1 cellular context compared by ENCODE assay signal in the genomic region with DNA sequence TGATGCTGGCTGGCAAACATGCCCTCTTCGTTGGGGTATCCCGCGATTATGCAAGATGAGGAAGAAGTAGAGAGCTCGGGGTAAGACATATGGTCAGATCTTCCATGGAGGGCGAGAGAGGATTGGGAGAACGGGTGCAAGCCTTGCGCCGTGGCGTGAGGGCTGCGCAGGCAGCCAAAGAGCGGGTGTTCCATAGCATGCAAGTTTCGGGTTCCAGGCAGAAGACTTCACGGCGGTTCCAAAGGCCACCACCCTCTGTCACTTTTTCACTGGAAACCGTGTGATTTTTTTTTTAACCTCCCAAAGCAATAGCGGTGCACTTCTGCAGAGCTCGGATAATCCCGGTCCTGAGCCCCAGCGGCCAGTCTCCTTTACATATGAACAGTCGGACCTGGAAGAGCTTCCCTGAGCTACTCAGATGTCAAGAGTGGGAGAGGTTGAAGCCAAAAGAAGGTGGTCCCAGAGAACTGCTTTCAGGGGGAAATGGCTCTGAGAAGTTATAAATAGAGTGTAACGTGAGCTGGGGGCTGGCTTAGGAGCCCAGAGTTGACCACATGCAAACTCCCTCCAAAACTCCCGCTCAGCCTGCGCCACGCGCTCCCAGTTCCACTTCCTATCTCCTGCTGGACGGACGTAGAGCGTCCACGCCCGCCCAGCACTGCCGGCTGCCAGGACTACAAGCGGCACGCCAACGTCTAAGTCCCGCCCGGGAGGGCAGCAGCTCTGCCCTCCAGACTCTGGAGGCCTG.
TF ChIP-seq lines count a peak whose summit lies in the region.

A gene (minus strand): TSS at position 475 of the 748 bp plus-strand sequence. CDS start 281 bp downstream, at position 194.

TF ChIP-seq in WTC11, 78 proteins besides CTCF, POLR2A, EP300 and RAD21 (continued from another document):
- TF ChIP-seq, protein P1, sequence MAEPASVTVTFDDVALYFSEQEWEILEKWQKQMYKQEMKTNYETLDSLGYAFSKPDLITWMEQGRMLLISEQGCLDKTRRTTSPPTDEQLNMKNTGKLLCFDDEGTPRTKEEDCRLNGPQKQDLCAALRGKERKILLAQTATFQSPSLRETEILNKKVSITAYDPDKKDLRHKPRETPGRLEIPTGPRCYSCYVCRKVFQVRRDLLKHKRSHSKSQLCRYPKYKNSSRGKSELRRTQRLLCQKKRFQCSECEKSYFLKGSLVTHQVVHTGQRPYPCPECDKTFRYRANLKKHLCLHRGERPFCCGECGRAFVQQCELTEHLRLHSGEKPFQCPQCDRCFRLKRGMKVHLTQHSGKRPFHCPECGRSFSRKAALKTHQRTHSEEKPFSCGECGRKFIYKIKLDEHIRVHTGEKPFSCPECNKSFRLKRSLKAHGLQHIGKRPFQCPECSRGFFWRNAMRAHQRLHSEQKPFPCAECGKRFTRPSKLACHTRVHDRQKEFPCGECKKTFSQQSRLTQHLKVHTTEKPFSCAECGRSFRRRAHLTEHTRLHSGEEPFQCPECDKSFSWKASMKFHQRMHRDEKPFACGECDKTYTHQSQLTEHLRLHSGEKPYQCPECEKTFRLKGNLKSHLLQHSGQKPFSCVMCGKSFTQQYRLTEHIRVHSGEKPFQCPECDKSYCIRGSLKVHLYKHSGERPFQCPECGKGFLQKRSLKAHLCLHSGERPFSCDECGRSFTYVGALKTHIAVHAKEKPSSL (CRISPR knock-in tag; conservative IDR thresholded peaks at IDR 0.05): no peak
- no peak for TF ChIP-seq NR2C2 (CRISPR knock-in tag; IDR thresholded peaks at IDR 0.05)
TF ChIP-seq in WTC11: peak in this region for 11.
